14 cellular contexts compared by ENCODE assay signal in genomic region chr14:91038439-91038838, GRCh38. TPM values are rescaled to one million over a fixed set of nuclear protein-coding genes. Genes with fewer than 3 reads are reported as not detected.
DNase-seq lines count a peak whose midpoint lies in the region; ATAC-seq and TF ChIP-seq lines count a peak whose summit lies in the region.
"Had no signal": no experiment of that assay in that cellular context is flagged by ENCODE, and none has a peak within 500 bp of the region (broad histone marks: within the 10 kb centered on the region; RNA-seq: fewer than 3 reads in every experiment).

No MANE protein-coding gene starts in this region.

- H3K4me1 Mint-ChIP-seq in stimulated activated effector memory CD8-positive, alpha-beta T cell treated with anti-CD3 and anti-CD28 coated beads, Interleukin-12 subunit alpha, Interleukin-12 subunit beta, amount 100 ng/mL, for 72 hours, result peaks cover 72% of the 10 kb centered on the region
- H3K4me1 Mint-ChIP-seq: neural crest cell had no signal

- peak; percentile 78 for ATAC-seq in stimulated activated effector memory CD8-positive, alpha-beta T cell treated with anti-CD3 and anti-CD28 coated beads, Interleukin-12 subunit alpha, Interleukin-12 subunit beta, amount 100 ng/mL, for 72 hours
- no peak for ATAC-seq in left colon
- no peak for ATAC-seq in GM21717 (IDR thresholded peaks at IDR 0.05; ENCODE audit: unreplicated experiment)
- ATAC-seq: left ventricle myocardium superior had no signal

- H3K9me3 Mint-ChIP-seq in stimulated activated effector memory CD8-positive, alpha-beta T cell treated with anti-CD3 and anti-CD28 coated beads, Interleukin-12 subunit alpha, Interleukin-12 subunit beta, amount 100 ng/mL, for 72 hours, result no peaks in the 10 kb centered on the region
- H3K9me3 Mint-ChIP-seq: neural crest cell had no signal

- peak; percentile 53 for DNase-seq in SIG-M5 treated with dmso at 0.1 percent for 504 hours (lab: John Stamatoyannopoulos, UW; ENCODE audit: unreplicated experiment)
- no peak for DNase-seq in SIG-M5 (lab: John Stamatoyannopoulos, UW)
- peak; percentile 14 for DNase-seq in RKO (ENCODE audit: low spot score)
- peak; percentile 87 for DNase-seq in fibroblast of the aortic adventitia (ENCODE audit: low read depth)
- no peak for DNase-seq in stimulated activated effector memory CD8-positive, alpha-beta T cell treated with anti-CD3 and anti-CD28 coated beads, Interleukin-12 subunit alpha, Interleukin-12 subunit beta, amount 100 ng/mL, for 72 hours (ENCODE audit: low spot score in 2 of 2)
- DNase-seq in epidermal melanocyte (ENCODE audit: insufficient read length, low spot score), result no peak
- no peak for DNase-seq in left colon
- DNase-seq: activated CD4-positive, alpha-beta T cell treated with anti-CD3 and anti-CD28 coated beads for 1 hour; Caco-2; heart left ventricle; left ventricle myocardium superior; SW 1271 had no signal

- intact Hi-C loops in left colon (cut with DNase I, micrococcal nuclease), result no loop called here

- TF ChIP-seq CTCF in fibroblast of the aortic adventitia (IDR thresholded peaks at IDR 0.05; ENCODE audit: insufficient read depth, low read length), result no peak

- H3K4me3 Mint-ChIP-seq in stimulated activated effector memory CD8-positive, alpha-beta T cell treated with anti-CD3 and anti-CD28 coated beads, Interleukin-12 subunit alpha, Interleukin-12 subunit beta, amount 100 ng/mL, for 72 hours, result no peak overlapping the region
- H3K4me3 Mint-ChIP-seq: neural crest cell had no signal

- H3K36me3 Mint-ChIP-seq in stimulated activated effector memory CD8-positive, alpha-beta T cell treated with anti-CD3 and anti-CD28 coated beads, Interleukin-12 subunit alpha, Interleukin-12 subunit beta, amount 100 ng/mL, for 72 hours, result peaks cover 13% of the 10 kb centered on the region

- H3K27ac Mint-ChIP-seq in stimulated activated effector memory CD8-positive, alpha-beta T cell treated with anti-CD3 and anti-CD28 coated beads, Interleukin-12 subunit alpha, Interleukin-12 subunit beta, amount 100 ng/mL, for 72 hours, result peak overlapping the region; percentile 15

- no peak overlapping the region for H3K4me3 ChIP-seq in fibroblast of the aortic adventitia (ENCODE audit: low read depth, low read length)
- H3K4me3 ChIP-seq: heart left ventricle had no signal

RNA-seq across cellular contexts. Expression of gene RPS6KA5, which starts 22.0 kb away (rescaled TPM):
- 5.0 and 8.0 TPM in 2 replicates for total RNA-seq in fibroblast of the aortic adventitia (ENCODE audit: low replicate concordance)
- 10 to 100 TPM; 22.1 to 23.3 TPM for total RNA-seq in left colon

Comparison
In these comparisons a context has a peak if more than half of its experiments do, and no peak if none do; other contexts are left out.
1. DNase-seq: peak in SIG-M5 treated with dmso at 0.1 percent for 504 hours (single experiment), RKO (single experiment) and fibroblast of the aortic adventitia (single experiment); none in SIG-M5 (single experiment), stimulated activated effector memory CD8-positive, alpha-beta T cell treated with anti-CD3 and anti-CD28 coated beads, Interleukin-12 subunit alpha, Interleukin-12 subunit beta, amount 100 ng/mL, for 72 hours (0 of 2), epidermal melanocyte (single experiment) and left colon (0 of 2).